1 cellular context compared by ENCODE assay signal in the genomic region with DNA sequence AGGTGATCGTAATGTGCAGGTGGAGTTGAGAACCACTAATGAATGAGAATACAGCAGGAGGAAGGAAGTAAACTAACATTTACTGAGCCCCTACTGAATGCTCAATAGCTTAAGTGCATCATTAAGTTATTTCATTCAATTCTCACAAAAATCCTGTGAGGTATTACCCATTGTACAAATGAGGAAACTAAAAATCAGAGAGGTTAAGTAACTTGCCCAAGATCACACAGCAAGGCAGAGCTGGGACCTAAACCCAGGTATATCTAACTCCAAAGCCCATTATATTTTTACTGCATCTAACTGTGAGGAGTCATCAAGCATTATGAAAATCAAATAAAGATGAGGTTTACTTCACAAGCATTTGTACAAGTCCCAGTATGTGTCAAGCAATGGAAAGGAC.
TF ChIP-seq lines count a peak whose summit lies in the region.

No MANE protein-coding gene starts in this region.

TF ChIP-seq in GM23338, 12 proteins besides CTCF, POLR2A, EP300 and RAD21 (continued from another document):
- TF ChIP-seq, protein P1, sequence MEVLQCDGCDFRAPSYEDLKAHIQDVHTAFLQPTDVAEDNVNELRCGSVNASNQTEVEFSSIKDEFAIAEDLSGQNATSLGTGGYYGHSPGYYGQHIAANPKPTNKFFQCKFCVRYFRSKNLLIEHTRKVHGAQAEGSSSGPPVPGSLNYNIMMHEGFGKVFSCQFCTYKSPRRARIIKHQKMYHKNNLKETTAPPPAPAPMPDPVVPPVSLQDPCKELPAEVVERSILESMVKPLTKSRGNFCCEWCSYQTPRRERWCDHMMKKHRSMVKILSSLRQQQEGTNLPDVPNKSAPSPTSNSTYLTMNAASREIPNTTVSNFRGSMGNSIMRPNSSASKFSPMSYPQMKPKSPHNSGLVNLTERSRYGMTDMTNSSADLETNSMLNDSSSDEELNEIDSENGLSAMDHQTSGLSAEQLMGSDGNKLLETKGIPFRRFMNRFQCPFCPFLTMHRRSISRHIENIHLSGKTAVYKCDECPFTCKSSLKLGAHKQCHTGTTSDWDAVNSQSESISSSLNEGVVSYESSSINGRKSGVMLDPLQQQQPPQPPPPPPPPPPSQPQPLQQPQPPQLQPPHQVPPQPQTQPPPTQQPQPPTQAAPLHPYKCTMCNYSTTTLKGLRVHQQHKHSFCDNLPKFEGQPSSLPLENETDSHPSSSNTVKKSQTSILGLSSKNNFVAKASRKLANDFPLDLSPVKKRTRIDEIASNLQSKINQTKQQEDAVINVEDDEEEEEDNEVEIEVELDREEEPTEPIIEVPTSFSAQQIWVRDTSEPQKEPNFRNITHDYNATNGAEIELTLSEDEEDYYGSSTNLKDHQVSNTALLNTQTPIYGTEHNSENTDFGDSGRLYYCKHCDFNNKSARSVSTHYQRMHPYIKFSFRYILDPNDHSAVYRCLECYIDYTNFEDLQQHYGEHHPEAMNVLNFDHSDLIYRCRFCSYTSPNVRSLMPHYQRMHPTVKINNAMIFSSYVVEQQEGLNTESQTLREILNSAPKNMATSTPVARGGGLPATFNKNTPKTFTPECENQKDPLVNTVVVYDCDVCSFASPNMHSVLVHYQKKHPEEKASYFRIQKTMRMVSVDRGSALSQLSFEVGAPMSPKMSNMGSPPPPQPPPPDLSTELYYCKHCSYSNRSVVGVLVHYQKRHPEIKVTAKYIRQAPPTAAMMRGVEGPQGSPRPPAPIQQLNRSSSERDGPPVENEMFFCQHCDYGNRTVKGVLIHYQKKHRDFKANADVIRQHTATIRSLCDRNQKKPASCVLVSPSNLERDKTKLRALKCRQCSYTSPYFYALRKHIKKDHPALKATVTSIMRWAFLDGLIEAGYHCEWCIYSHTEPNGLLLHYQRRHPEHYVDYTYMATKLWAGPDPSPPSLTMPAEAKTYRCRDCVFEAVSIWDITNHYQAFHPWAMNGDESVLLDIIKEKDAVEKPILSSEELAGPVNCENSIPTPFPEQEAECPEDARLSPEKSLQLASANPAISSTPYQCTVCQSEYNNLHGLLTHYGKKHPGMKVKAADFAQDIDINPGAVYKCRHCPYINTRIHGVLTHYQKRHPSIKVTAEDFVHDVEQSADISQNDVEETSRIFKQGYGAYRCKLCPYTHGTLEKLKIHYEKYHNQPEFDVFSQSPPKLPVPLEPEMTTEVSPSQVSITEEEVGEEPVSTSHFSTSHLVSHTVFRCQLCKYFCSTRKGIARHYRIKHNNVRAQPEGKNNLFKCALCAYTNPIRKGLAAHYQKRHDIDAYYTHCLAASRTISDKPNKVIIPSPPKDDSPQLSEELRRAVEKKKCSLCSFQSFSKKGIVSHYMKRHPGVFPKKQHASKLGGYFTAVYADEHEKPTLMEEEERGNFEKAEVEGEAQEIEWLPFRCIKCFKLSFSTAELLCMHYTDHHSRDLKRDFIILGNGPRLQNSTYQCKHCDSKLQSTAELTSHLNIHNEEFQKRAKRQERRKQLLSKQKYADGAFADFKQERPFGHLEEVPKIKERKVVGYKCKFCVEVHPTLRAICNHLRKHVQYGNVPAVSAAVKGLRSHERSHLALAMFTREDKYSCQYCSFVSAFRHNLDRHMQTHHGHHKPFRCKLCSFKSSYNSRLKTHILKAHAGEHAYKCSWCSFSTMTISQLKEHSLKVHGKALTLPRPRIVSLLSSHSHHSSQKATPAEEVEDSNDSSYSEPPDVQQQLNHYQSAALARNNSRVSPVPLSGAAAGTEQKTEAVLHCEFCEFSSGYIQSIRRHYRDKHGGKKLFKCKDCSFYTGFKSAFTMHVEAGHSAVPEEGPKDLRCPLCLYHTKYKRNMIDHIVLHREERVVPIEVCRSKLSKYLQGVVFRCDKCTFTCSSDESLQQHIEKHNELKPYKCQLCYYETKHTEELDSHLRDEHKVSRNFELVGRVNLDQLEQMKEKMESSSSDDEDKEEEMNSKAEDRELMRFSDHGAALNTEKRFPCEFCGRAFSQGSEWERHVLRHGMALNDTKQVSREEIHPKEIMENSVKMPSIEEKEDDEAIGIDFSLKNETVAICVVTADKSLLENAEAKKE (CRISPR knock-in tag; IDR thresholded peaks at IDR 0.05): no peak
- TF ChIP-seq EZH2phosphoT487 (IDR thresholded peaks at IDR 0.05; ENCODE audit: unreplicated experiment): no peak
- TF ChIP-seq STAT1 (IDR thresholded peaks at IDR 0.05; ENCODE audit: unreplicated experiment): no peak
- no peak for TF ChIP-seq EZH2 (IDR thresholded peaks at IDR 0.05; ENCODE audit: low read depth, unreplicated experiment)
- no peak for TF ChIP-seq CREB1 (CRISPR knock-in tag; IDR thresholded peaks at IDR 0.05; ENCODE audit: low read depth)
- TF ChIP-seq JUNB (IDR thresholded peaks at IDR 0.05; ENCODE audit: unreplicated experiment): no peak
- TF ChIP-seq ZNF331 (CRISPR knock-in tag; IDR thresholded peaks at IDR 0.05; ENCODE audit: low read depth): no peak
- TF ChIP-seq, protein P2, sequence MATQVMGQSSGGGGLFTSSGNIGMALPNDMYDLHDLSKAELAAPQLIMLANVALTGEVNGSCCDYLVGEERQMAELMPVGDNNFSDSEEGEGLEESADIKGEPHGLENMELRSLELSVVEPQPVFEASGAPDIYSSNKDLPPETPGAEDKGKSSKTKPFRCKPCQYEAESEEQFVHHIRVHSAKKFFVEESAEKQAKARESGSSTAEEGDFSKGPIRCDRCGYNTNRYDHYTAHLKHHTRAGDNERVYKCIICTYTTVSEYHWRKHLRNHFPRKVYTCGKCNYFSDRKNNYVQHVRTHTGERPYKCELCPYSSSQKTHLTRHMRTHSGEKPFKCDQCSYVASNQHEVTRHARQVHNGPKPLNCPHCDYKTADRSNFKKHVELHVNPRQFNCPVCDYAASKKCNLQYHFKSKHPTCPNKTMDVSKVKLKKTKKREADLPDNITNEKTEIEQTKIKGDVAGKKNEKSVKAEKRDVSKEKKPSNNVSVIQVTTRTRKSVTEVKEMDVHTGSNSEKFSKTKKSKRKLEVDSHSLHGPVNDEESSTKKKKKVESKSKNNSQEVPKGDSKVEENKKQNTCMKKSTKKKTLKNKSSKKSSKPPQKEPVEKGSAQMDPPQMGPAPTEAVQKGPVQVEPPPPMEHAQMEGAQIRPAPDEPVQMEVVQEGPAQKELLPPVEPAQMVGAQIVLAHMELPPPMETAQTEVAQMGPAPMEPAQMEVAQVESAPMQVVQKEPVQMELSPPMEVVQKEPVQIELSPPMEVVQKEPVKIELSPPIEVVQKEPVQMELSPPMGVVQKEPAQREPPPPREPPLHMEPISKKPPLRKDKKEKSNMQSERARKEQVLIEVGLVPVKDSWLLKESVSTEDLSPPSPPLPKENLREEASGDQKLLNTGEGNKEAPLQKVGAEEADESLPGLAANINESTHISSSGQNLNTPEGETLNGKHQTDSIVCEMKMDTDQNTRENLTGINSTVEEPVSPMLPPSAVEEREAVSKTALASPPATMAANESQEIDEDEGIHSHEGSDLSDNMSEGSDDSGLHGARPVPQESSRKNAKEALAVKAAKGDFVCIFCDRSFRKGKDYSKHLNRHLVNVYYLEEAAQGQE (IDR thresholded peaks at IDR 0.05; ENCODE audit: unreplicated experiment): no peak
- no peak for TF ChIP-seq ZNF114 (CRISPR knock-in tag; IDR thresholded peaks at IDR 0.05)
- TF ChIP-seq NANOG (IDR thresholded peaks at IDR 0.05; ENCODE audit: borderline replicate concordance): no peak
- TF ChIP-seq ETS1 (IDR thresholded peaks at IDR 0.05): no peak
TF ChIP-seq in GM23338: peak in this region for 0.
